In genomic region chr1:61053712-61054608, GRCh38 we compare ENCODE assay signal across 1 cellular context.
TF ChIP-seq lines count a peak whose summit lies in the region.

No MANE protein-coding gene starts in this region.

TF ChIP-seq in K562, 482 proteins besides CTCF, POLR2A, EP300 and RAD21 (continued from another document):
- TF ChIP-seq PRDM10 (IDR thresholded peaks at IDR 0.05; ENCODE audit: partially characterized antibody), result peak; percentile 85
- no peak for TF ChIP-seq ID3 (CRISPR knock-in tag; IDR thresholded peaks at IDR 0.05)
- peak; percentile 50; the same call in 1 of the 2 replicates for TF ChIP-seq ID3 (tag; IDR thresholded peaks at IDR 0.05)
- peak; percentile 97 for TF ChIP-seq ESRRA (IDR thresholded peaks at IDR 0.05; ENCODE audit: borderline replicate concordance, low read depth)
- TF ChIP-seq ZNF431 (CRISPR knock-in tag; IDR thresholded peaks at IDR 0.05), result 0 out of 2 replicates have a peak, but pooled peaks have one; percentile 49
- no peak for TF ChIP-seq SRF (CRISPR knock-in tag; IDR thresholded peaks at IDR 0.05)
- TF ChIP-seq CBFA2T3 (IDR thresholded peaks at IDR 0.05), result peak; percentile 27
- peak; percentile 65; the same call in 1 of the 2 replicates for TF ChIP-seq RREB1 (CRISPR knock-in tag; IDR thresholded peaks at IDR 0.05)
- no peak for TF ChIP-seq PRPF4 (IDR thresholded peaks at IDR 0.05; ENCODE audit: insufficient read depth, low read depth, low read length, poor library complexity, severe bottlenecking)
- peak; percentile 91; the same call in 1 of the 2 replicates for TF ChIP-seq ZNF766 (CRISPR knock-in tag; conservative IDR thresholded peaks at IDR 0.05)
- peak; percentile 93; the same call in 1 of the 2 replicates for TF ChIP-seq ZBTB7A (IDR thresholded peaks at IDR 0.05; ENCODE audit: borderline replicate concordance, control insufficient read depth, low read depth, low read length)
- TF ChIP-seq MAZ (CRISPR knock-in tag; conservative IDR thresholded peaks at IDR 0.05 in 1 of 2, IDR thresholded peaks at IDR 0.05 in 1 of 2), result peak in 1 of 2 experiments; percentile 69
- no peak for TF ChIP-seq KLF10 (CRISPR knock-in tag; IDR thresholded peaks at IDR 0.05)
- TF ChIP-seq YY1 (IDR thresholded peaks at IDR 0.05; ENCODE audit: borderline replicate concordance in 1 of 3, control insufficient read depth in 1 of 3, extremely low read depth in 1 of 3, insufficient read depth in 3 of 3, insufficient read length in 1 of 3, insufficient replicate concordance in 2 of 3, low read depth in 1 of 3, low read length in 2 of 3), result peak in 1 of 3 experiments; percentile 41
- no peak for TF ChIP-seq E2F4 (CRISPR knock-in tag; IDR thresholded peaks at IDR 0.05; ENCODE audit: low read depth)
- TF ChIP-seq E2F6 (IDR thresholded peaks at IDR 0.05; ENCODE audit: borderline replicate concordance in 1 of 2, extremely low read depth in 1 of 2, insufficient read depth in 1 of 2, insufficient read length in 1 of 2, low read depth in 1 of 2, low read length in 1 of 2, poor library complexity in 1 of 2, severe bottlenecking in 1 of 2), result peak; percentile 48 to 57
